30 cellular contexts compared by ENCODE assay signal in the genomic region with DNA sequence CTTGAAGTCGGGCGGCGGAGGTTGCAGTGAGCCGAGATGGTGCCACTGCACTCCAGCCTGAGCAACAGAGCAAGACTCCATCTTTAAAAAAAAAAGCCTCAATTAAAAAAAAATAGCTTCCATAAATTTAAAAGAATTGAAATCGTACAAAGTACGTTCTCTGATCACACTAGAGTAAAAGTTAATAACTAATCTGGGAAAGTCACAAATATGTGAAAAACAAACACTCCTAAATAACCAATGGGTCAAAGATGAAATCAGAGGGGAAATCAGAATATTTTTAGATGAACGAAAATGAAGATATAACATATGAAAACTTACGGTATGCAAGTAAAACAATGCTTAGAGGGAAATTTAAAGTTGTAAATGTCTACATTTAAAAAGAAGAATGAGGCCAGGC. TPM values are rescaled to one million over a fixed set of nuclear protein-coding genes. Genes with fewer than 3 reads are reported as not detected.
"Had no signal": no experiment of that assay in that cellular context is flagged by ENCODE, and none has a peak within 500 bp of the region (broad histone marks: within the 10 kb centered on the region; RNA-seq: fewer than 3 reads in every experiment).

No MANE protein-coding gene starts in this region.

- H3K4me1 Mint-ChIP-seq: naive thymus-derived CD8-positive, alpha-beta T cell; neural crest cell; stimulated activated memory B cell treated with anti-CD40 and anti-IgM and Interleukin-4, amounts not matched to agents 10 μg/mL and 1 μg/mL and 100 μg/mL, for 72 hours; stimulated activated naive CD8-positive, alpha-beta T cell treated with anti-CD3 and anti-CD28 coated beads, Interleukin-15, amount 100 ng/mL, for 72 hours had no signal

- H3K27ac ChIP-seq: neutrophil, pancreas, prostate gland, skin epidermis, spleen, suprapubic skin, testis, tibial artery, transverse colon, upper lobe of right lung, uterus had no signal

- DNase-seq: naive thymus-derived CD8-positive, alpha-beta T cell; nephron progenitor cell; nucleus accumbens; pancreas; right cardiac atrium; spleen; stimulated activated CD4-positive, alpha-beta T cell treated with anti-CD3 and anti-CD28 coated beads, Interleukin-12 subunit alpha, Interleukin-12 subunit beta, amount 100 ng/mL, for 4 hours; stimulated activated CD4-positive, alpha-beta T cell treated with anti-CD3 and anti-CD28 coated beads, Interleukin-1b, Interleukin-23, amount 100 ng/mL, for 48 hours; stimulated activated CD4-positive, alpha-beta T cell treated with anti-CD3 and anti-CD28 coated beads, Interleukin-4, amount 100 ng/mL, for 1 hour; stimulated activated CD4-positive, alpha-beta T cell treated with anti-CD3 and anti-CD28 coated beads, Interleukin-4, amount 100 ng/mL, for 4 hours; stimulated activated CD8-positive, alpha-beta memory T cell treated with anti-CD3 and anti-CD28 coated beads, Interleukin-4, amount 100 ng/mL, for 48 hours; stimulated activated naive CD4-positive, alpha-beta T cell; stimulated activated naive CD8-positive, alpha-beta T cell treated with anti-CD3 and anti-CD28 coated beads, Interleukin-15, amount 100 ng/mL, for 72 hours; stimulated activated naive CD8-positive, alpha-beta T cell treated with anti-CD3 and anti-CD28 coated beads, Interleukin-15, Interleukin-2, amounts not matched to agents 100 U/mL and 50 U/mL, for 24 hours; substantia nigra; testis; tibial artery; transverse colon; upper lobe of right lung; uterus had no signal

- H3K27me3 Mint-ChIP-seq: naive thymus-derived CD8-positive, alpha-beta T cell; natural killer cell treated with Interleukin-12 subunit alpha and Interleukin-12 subunit beta and Interleukin-15 and Interleukin-18, amount 100 ng/mL, for 72 hours; stimulated activated memory B cell treated with anti-CD40 and anti-IgM and Interleukin-4, amounts not matched to agents 10 μg/mL and 1 μg/mL and 100 μg/mL, for 72 hours; stimulated activated naive CD8-positive, alpha-beta T cell treated with anti-CD3 and anti-CD28 coated beads, Interleukin-15, amount 100 ng/mL, for 72 hours; type B pancreatic cell had no signal

- H3K4me1 ChIP-seq: pancreas, prostate gland, upper lobe of right lung had no signal

- H3K27me3 ChIP-seq: neutrophil, pancreas, spleen, suprapubic skin, testis, tibial artery, transverse colon, upper lobe of right lung, uterus had no signal

- H3K9me3 ChIP-seq: neutrophil, pancreas, prostate gland, suprapubic skin, testis, tibial artery, transverse colon, upper lobe of right lung, uterus had no signal

- ATAC-seq: naive thymus-derived CD8-positive, alpha-beta T cell; natural killer cell treated with Interleukin-12 subunit alpha and Interleukin-12 subunit beta and Interleukin-15 and Interleukin-18, amount 100 ng/mL, for 72 hours; pancreas; right cardiac atrium; sciatic nerve; stimulated activated memory B cell treated with anti-CD40 and anti-IgM and Interleukin-4, amounts not matched to agents 10 μg/mL and 1 μg/mL and 100 μg/mL, for 72 hours; stimulated activated naive CD8-positive, alpha-beta T cell treated with anti-CD3 and anti-CD28 coated beads, Interleukin-15, amount 100 ng/mL, for 72 hours; stimulated activated naive CD8-positive, alpha-beta T cell treated with anti-CD3 and anti-CD28 coated beads, Interleukin-15, Interleukin-2, amounts not matched to agents 100 U/mL and 50 U/mL, for 24 hours; upper lobe of right lung had no signal

- H3K27ac Mint-ChIP-seq: naive thymus-derived CD8-positive, alpha-beta T cell; natural killer cell treated with Interleukin-12 subunit alpha and Interleukin-12 subunit beta and Interleukin-15 and Interleukin-18, amount 100 ng/mL, for 72 hours; nephron progenitor cell; stimulated activated memory B cell treated with anti-CD40 and anti-IgM and Interleukin-4, amounts not matched to agents 10 μg/mL and 1 μg/mL and 100 μg/mL, for 72 hours; type B pancreatic cell had no signal

- H3K36me3 ChIP-seq: pancreas, prostate gland, transverse colon, upper lobe of right lung, uterus had no signal

- H3K4me3 Mint-ChIP-seq: naive thymus-derived CD8-positive, alpha-beta T cell; natural killer cell treated with Interleukin-12 subunit alpha and Interleukin-12 subunit beta and Interleukin-15 and Interleukin-18, amount 100 ng/mL, for 72 hours; nephron progenitor cell; neural crest cell; stimulated activated memory B cell treated with anti-CD40 and anti-IgM and Interleukin-4, amounts not matched to agents 10 μg/mL and 1 μg/mL and 100 μg/mL, for 72 hours; stimulated activated naive CD8-positive, alpha-beta T cell treated with anti-CD3 and anti-CD28 coated beads, Interleukin-15, amount 100 ng/mL, for 72 hours; type B pancreatic cell had no signal

- H3K4me3 ChIP-seq: pancreas, prostate gland, skin epidermis, smooth muscle cell, spleen, suprapubic skin, testis, tibial artery, transverse colon, upper lobe of right lung, uterus had no signal

RNA-seq across cellular contexts. Expression of a gene that starts 19.8 kb away (rescaled TPM):
- total RNA-seq: smooth muscle cell had no signal
